Comparison of ENCODE assay signal across 19 cellular contexts in genomic region chr7:19916011-19916410, GRCh38.
A peak's percentile ranks its signal among the peaks of the same experiment; 100 is the strongest.
DNase-seq lines count a peak whose midpoint lies in the region; ATAC-seq, FAIRE-seq and TF ChIP-seq lines count a peak whose summit lies in the region.
"Had no signal": no experiment of that assay in that cellular context is flagged by ENCODE, and none has a peak within 500 bp of the region (broad histone marks: within the 10 kb centered on the region; RNA-seq: fewer than 3 reads in every experiment).

No MANE protein-coding gene starts in this region.

- H3K23ac ChIP-seq in mesenchymal stem cell (ENCODE audit: low read length in 2 of 2): no peak overlapping the region

- H3K14ac ChIP-seq in mesenchymal stem cell (ENCODE audit: low read length in 2 of 2): no peak overlapping the region

- H3K4me3 ChIP-seq in GM12878: no peak overlapping the region
- H3K4me3 ChIP-seq in mesenchymal stem cell (ENCODE audit: insufficient read depth in 1 of 2, low read depth in 1 of 2, low read length in 2 of 2): no peak overlapping the region
- H3K4me3 ChIP-seq: HAP-1, left lung, MG63, SJCRH30 had no signal

- no peak overlapping the region for H2BK12ac ChIP-seq in mesenchymal stem cell (ENCODE audit: low read length in 2 of 2)

- no peak overlapping the region for H3K18ac ChIP-seq in mesenchymal stem cell (ENCODE audit: low read depth in 1 of 2, low read length in 2 of 2)

- no peaks in the 10 kb centered on the region for H3K9me3 Mint-ChIP-seq in stimulated activated naive CD8-positive, alpha-beta T cell treated with anti-CD3 and anti-CD28 coated beads, Interleukin-15, amount 100 ng/mL, for 72 hours
- H3K9me3 Mint-ChIP-seq: activated naive CD8-positive, alpha-beta T cell treated with anti-CD3 and anti-CD28 coated beads, Interleukin-2, amount 10 ng/mL, durations not matched to agents 7 days and 5 days had no signal

- H3K9ac ChIP-seq in GM12878 (ENCODE audit: control insufficient read depth, insufficient read depth, low read length): no peak overlapping the region
- H3K9ac ChIP-seq in mesenchymal stem cell (ENCODE audit: low read length): no peak overlapping the region

- H4K20me1 ChIP-seq in GM12878 (ENCODE audit: control insufficient read depth, insufficient read depth): no peaks in the 10 kb centered on the region

- no peak overlapping the region for H2BK5ac ChIP-seq in mesenchymal stem cell (ENCODE audit: low read depth, low read length, poor library complexity, severe bottlenecking)

- peak; percentile 64 for DNase-seq in Daoy (ENCODE audit: low read depth)
- peak; percentile 65 for DNase-seq in LHCN-M2 (ENCODE audit: low read depth)
- DNase-seq in GM12878 (ENCODE audit: low read depth, low spot score): no peak
- DNase-seq in mesenchymal stem cell: no peak
- no peak for DNase-seq in NCI-H1105 (lab: John Stamatoyannopoulos, UW)
- no peak for DNase-seq in anterior cingulate cortex (lab: John Stamatoyannopoulos, UW)
- no peak for DNase-seq in stimulated activated naive CD8-positive, alpha-beta T cell treated with anti-CD3 and anti-CD28 coated beads, Interleukin-15, amount 100 ng/mL, for 72 hours
- DNase-seq: activated CD4-positive, CD25-positive, alpha-beta regulatory T cell; activated naive CD8-positive, alpha-beta T cell treated with anti-CD3 and anti-CD28 coated beads, Interleukin-2, amount 10 ng/mL, durations not matched to agents 7 days and 5 days; effector memory CD4-positive, alpha-beta T cell; left lung; MG63; NCI-H187 treated with DMSO at 0.1 percent for 48 hours; SJCRH30; stimulated activated CD4-positive, alpha-beta T cell treated with anti-CD3 and anti-CD28 coated beads, Interleukin-2, amount 100 ng/mL, for 48 hours; substantia nigra had no signal

- no TSS peak for BruUV-seq in GM12878 (replicated peaks; lab: Mats Ljungman, UMichigan)

- H3K4ac ChIP-seq in mesenchymal stem cell (ENCODE audit: low read depth in 1 of 2, low read length in 2 of 2): no peak overlapping the region

- H3K79me2 ChIP-seq in GM12878 (ENCODE audit: control insufficient read depth, insufficient read depth, low read length): no peaks in the 10 kb centered on the region

- POLR2A ChIA-PET in GM12878 (lab: Charles Lee): no interaction called here

- no peak overlapping the region for H2AK5ac ChIP-seq in mesenchymal stem cell (ENCODE audit: low read length, severe bottlenecking)

- no peak for TF ChIP-seq RAD21 in GM12878 (IDR thresholded peaks at IDR 0.05; ENCODE audit: insufficient read depth, low read depth, low read length)

- no peaks in the 10 kb centered on the region for H3K36me3 ChIP-seq in GM12878 (ENCODE audit: control insufficient read depth in 2 of 2, insufficient read depth in 2 of 2, low read length in 1 of 2)
- H3K36me3 ChIP-seq in mesenchymal stem cell (ENCODE audit: control insufficient read depth in 1 of 2, insufficient read depth in 2 of 2, low read depth in 1 of 2, low read length in 2 of 2): no peaks in the 10 kb centered on the region
- H3K36me3 ChIP-seq: HAP-1, left lung, MG63, SJCRH30 had no signal

- 96% methylated on average over 1 of the region's 1 CpG for WGBS in GM12878 (ENCODE audit: insufficient coverage, insufficient replicate concordance, low lambda C conversion rate, missing lambda C conversion rate)
- 88% methylated on average over 1 of the region's 1 CpG for WGBS in mesenchymal stem cell

- H3K4me2 ChIP-seq in GM12878 (ENCODE audit: control insufficient read depth, insufficient read depth) (no peak overlapping the region), mesenchymal stem cell (ENCODE audit: low read length, poor library complexity, severe bottlenecking) (no peak overlapping the region)

- H2BK120ac ChIP-seq in mesenchymal stem cell (ENCODE audit: low read depth, low read length): no peak overlapping the region

- no peak overlapping the region for H4K8ac ChIP-seq in mesenchymal stem cell (ENCODE audit: low read length)

- ATAC-seq in GM12878 (peak; percentile 63), GM21528 (IDR thresholded peaks at IDR 0.05; ENCODE audit: low FRiP score, unreplicated experiment) (no peak)
- no peak for ATAC-seq in stimulated activated naive CD8-positive, alpha-beta T cell treated with anti-CD3 and anti-CD28 coated beads, Interleukin-15, amount 100 ng/mL, for 72 hours
- ATAC-seq: left lung had no signal

- in situ Hi-C loops in GM12878 (cut with MboI): no loop called here

- no peak overlapping the region for H2BK15ac ChIP-seq in mesenchymal stem cell (ENCODE audit: low read depth, poor library complexity, severe bottlenecking)

- no peaks in the 10 kb centered on the region for H3K4me1 Mint-ChIP-seq in stimulated activated naive CD8-positive, alpha-beta T cell treated with anti-CD3 and anti-CD28 coated beads, Interleukin-15, amount 100 ng/mL, for 72 hours
- H3K4me1 Mint-ChIP-seq: activated naive CD8-positive, alpha-beta T cell treated with anti-CD3 and anti-CD28 coated beads, Interleukin-2, amount 10 ng/mL, durations not matched to agents 7 days and 5 days; B cell had no signal

- H3K9me3 ChIP-seq in GM12878 (replicated peaks; ENCODE audit: control insufficient read depth, insufficient read depth, low read length): no peaks in the 10 kb centered on the region
- H3K9me3 ChIP-seq in mesenchymal stem cell (ENCODE audit: control insufficient read depth, low read length): no peaks in the 10 kb centered on the region
- H3K9me3 ChIP-seq: HAP-1, left lung, MG63, SJCRH30 had no signal

- SMC1A ChIA-PET in GM12878 (lab: Charles Lee; ENCODE audit: uncharacterized antibody, unreplicated experiment): interaction anchor here (0.6 to 1.5 kb wide), 4 partner anchors 12 to 407 kb away, joined by 3 to 4 read pairs (median 3); no protein-coding TSS in a partner anchor

- no peak for TF ChIP-seq EP300 in GM12878 (IDR thresholded peaks at IDR 0.05; ENCODE audit: borderline replicate concordance in 1 of 2, control insufficient read depth in 1 of 2, low read depth in 2 of 2, low read length in 2 of 2)

- no peaks in the 10 kb centered on the region for H3K79me1 ChIP-seq in mesenchymal stem cell (replicated peaks; ENCODE audit: low read length, poor library complexity, severe bottlenecking)

- H3K27ac ChIP-seq in GM12878 (ENCODE audit: control insufficient read depth, insufficient read depth): no peak overlapping the region
- peak overlapping the region; percentile 67 for H3K27ac ChIP-seq in mesenchymal stem cell (ENCODE audit: low read length, poor library complexity, severe bottlenecking)
- H3K27ac ChIP-seq: left lung, SJCRH30 had no signal

- H3K27me3 ChIP-seq in GM12878 (replicated peaks in 1 of 2; ENCODE audit: control insufficient read depth in 2 of 2, insufficient read depth in 2 of 2, low read length in 1 of 2): no peaks in the 10 kb centered on the region
- no peaks in the 10 kb centered on the region for H3K27me3 ChIP-seq in mesenchymal stem cell (ENCODE audit: control insufficient read depth in 1 of 2, insufficient read depth in 1 of 2, low read length in 2 of 2)
- H3K27me3 ChIP-seq: left lung, MG63, SJCRH30 had no signal

- TF ChIP-seq CTCF in GM12878 (IDR thresholded peaks at IDR 0.05 in 2 of 3, conservative IDR thresholded peaks at IDR 0.05 in 1 of 3; ENCODE audit: control insufficient read depth in 2 of 3, extremely low read depth in 1 of 3, insufficient read depth in 1 of 3, low read depth in 3 of 3, low read length in 3 of 3): no peak

- no peaks in the 10 kb centered on the region for H3K27me3 Mint-ChIP-seq in stimulated activated naive CD8-positive, alpha-beta T cell treated with anti-CD3 and anti-CD28 coated beads, Interleukin-15, amount 100 ng/mL, for 72 hours
- H3K27me3 Mint-ChIP-seq: activated naive CD8-positive, alpha-beta T cell treated with anti-CD3 and anti-CD28 coated beads, Interleukin-2, amount 10 ng/mL, durations not matched to agents 7 days and 5 days had no signal

- no peak for TF ChIP-seq POLR2A in GM12878 (IDR thresholded peaks at IDR 0.05; ENCODE audit: low read depth, low read length)

- no peak overlapping the region for H3K27ac Mint-ChIP-seq in stimulated activated naive CD8-positive, alpha-beta T cell treated with anti-CD3 and anti-CD28 coated beads, Interleukin-15, amount 100 ng/mL, for 72 hours
- H3K27ac Mint-ChIP-seq: activated naive CD8-positive, alpha-beta T cell treated with anti-CD3 and anti-CD28 coated beads, Interleukin-2, amount 10 ng/mL, durations not matched to agents 7 days and 5 days; B cell had no signal

- CTCF ChIA-PET in GM12878 (lab: Yijun Ruan, JAX): no interaction called here

- no peak overlapping the region for H2AFZ ChIP-seq in GM12878 (ENCODE audit: control insufficient read depth, low read depth, low read length)
- no peak overlapping the region for H2AFZ ChIP-seq in mesenchymal stem cell (ENCODE audit: low read depth, low read length)

- RAD21 ChIA-PET in GM12878 (lab: Charles Lee; ENCODE audit: unreplicated experiment): no interaction called here

- FAIRE-seq in GM12878 (lab: Jason Lieb, UNC): no peak

- H3K4me1 ChIP-seq in GM12878 (ENCODE audit: control insufficient read depth, insufficient read depth, low read length) (no peaks in the 10 kb centered on the region), mesenchymal stem cell (ENCODE audit: control insufficient read depth, insufficient read depth, low read depth, low read length) (peaks cover 1% of the 10 kb centered on the region)
- H3K4me1 ChIP-seq: HAP-1, left lung had no signal

- intact Hi-C loops in GM12878 (cut with micrococcal nuclease; ENCODE audit: unreplicated experiment): no loop called here

- H4K91ac ChIP-seq in mesenchymal stem cell (ENCODE audit: low read length): no peak overlapping the region

- H3K4me3 Mint-ChIP-seq in stimulated activated naive CD8-positive, alpha-beta T cell treated with anti-CD3 and anti-CD28 coated beads, Interleukin-15, amount 100 ng/mL, for 72 hours: no peak overlapping the region
- H3K4me3 Mint-ChIP-seq: activated naive CD8-positive, alpha-beta T cell treated with anti-CD3 and anti-CD28 coated beads, Interleukin-2, amount 10 ng/mL, durations not matched to agents 7 days and 5 days; B cell had no signal

TF ChIP-seq in GM12878, 131 proteins besides CTCF, POLR2A, EP300 and RAD21:
- TF ChIP-seq MTA2 (IDR thresholded peaks at IDR 0.05; ENCODE audit: low read depth) (peak; percentile 58), BCL11A (IDR thresholded peaks at IDR 0.05; ENCODE audit: low read depth, low read length) (peak; percentile 55; the same call in 1 of the 2 replicates), JUNB (IDR thresholded peaks at IDR 0.05) (peak; percentile 24; the same call in 1 of the 2 replicates), SP1 (IDR thresholded peaks at IDR 0.05; ENCODE audit: low read depth, low read length) (no peak), RBBP5 (conservative IDR thresholded peaks at IDR 0.05) (no peak), NR2F1 (conservative IDR thresholded peaks at IDR 0.05) (peak; percentile 60; the same call in 1 of the 2 replicates)

Comparison
In these comparisons a context has a peak if more than half of its experiments do, and no peak if none do; other contexts are left out.
1. DNase-seq: peak in Daoy (single experiment) and LHCN-M2 (single experiment); none in GM12878 (single experiment), mesenchymal stem cell (single experiment), NCI-H1105 (single experiment), anterior cingulate cortex (0 of 58) and stimulated activated naive CD8-positive, alpha-beta T cell treated with anti-CD3 and anti-CD28 coated beads, Interleukin-15, amount 100 ng/mL, for 72 hours (0 of 2).